21 cellular contexts compared by ENCODE assay signal in the genomic region with DNA sequence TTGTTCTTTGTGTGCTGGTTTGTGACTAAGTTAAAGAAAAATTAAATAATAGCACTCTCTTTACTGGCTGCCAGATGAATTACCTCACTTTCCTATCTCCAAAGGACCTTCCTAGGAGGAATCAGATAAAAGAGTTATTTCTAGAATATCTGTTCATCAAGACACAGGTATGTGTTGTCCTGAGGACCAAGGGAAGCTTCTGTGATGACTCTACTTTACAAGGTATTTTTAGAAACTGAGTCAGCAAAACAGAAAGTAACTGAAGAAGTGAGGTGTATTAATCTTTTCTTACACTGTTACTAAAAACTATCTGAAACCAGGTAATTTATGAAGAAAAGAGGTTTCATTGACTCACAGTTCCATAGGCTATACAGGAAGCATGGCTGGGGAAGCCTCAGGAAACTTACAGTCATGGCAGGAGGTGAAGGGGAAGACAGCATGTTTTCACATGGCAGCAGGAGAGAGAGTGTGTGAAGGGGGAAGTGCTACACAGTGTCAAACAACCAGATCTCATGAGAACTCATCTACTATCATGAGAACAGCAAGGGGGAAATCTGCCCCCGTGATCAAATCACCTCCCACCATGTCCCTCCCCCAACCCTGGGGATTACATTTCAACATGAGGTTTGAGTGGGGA.
DNase-seq lines count a peak whose midpoint lies in the region; ATAC-seq, FAIRE-seq and TF ChIP-seq lines count a peak whose summit lies in the region.
"Had no signal": no experiment of that assay in that cellular context is flagged by ENCODE, and none has a peak within 500 bp of the region (broad histone marks: within the 10 kb centered on the region; RNA-seq: fewer than 3 reads in every experiment).

No MANE protein-coding gene starts in this region.

- H3K4me1 Mint-ChIP-seq in activated naive CD4-positive, alpha-beta T cell treated with anti-CD3 and anti-CD28 coated beads for 36 hours (ENCODE audit: low read depth) = peaks cover 16% of the 10 kb centered on the region
- H3K4me1 Mint-ChIP-seq in activated naive CD4-positive, alpha-beta T cell treated with anti-CD3 and anti-CD28 coated beads, Interleukin-2, amount 10 ng/mL, durations not matched to agents 7 days and 5 days = peaks cover 5% of the 10 kb centered on the region

- H3K9me3 ChIP-seq in MM.1S (replicated peaks; ENCODE audit: insufficient read depth, low read length) (no peaks in the 10 kb centered on the region), K562 (replicated peaks; ENCODE audit: control insufficient read depth, insufficient read depth, low read depth, low read length) (no peaks in the 10 kb centered on the region), suprapubic skin (no peaks in the 10 kb centered on the region)

- no peaks in the 10 kb centered on the region for H3F3A ChIP-seq in MM.1S (ENCODE audit: insufficient read depth, low read length)

- H3K9ac ChIP-seq in MM.1S (ENCODE audit: low read length) (no peak overlapping the region), K562 (ENCODE audit: insufficient read depth in 1 of 2, low read depth in 2 of 2, low read length in 2 of 2) (no peak overlapping the region)
- H3K9ac ChIP-seq: GM23248 had no signal

- H3K36me3 Mint-ChIP-seq in activated naive CD4-positive, alpha-beta T cell treated with anti-CD3 and anti-CD28 coated beads for 36 hours (ENCODE audit: low read depth) = peaks cover 5% of the 10 kb centered on the region
- H3K36me3 Mint-ChIP-seq in activated naive CD4-positive, alpha-beta T cell treated with anti-CD3 and anti-CD28 coated beads, Interleukin-2, amount 10 ng/mL, durations not matched to agents 7 days and 5 days = peaks cover 2% of the 10 kb centered on the region

- H3K4me2 ChIP-seq in MM.1S (ENCODE audit: low read depth, low read length) (no peak overlapping the region), K562 (ENCODE audit: insufficient read depth, low read length) (no peak overlapping the region)

- TF ChIP-seq EP300 in K562 (IDR thresholded peaks at IDR 0.05; ENCODE audit: low read length) (no peak), suprapubic skin (IDR thresholded peaks at IDR 0.05) (no peak)

- H3K27ac ChIP-seq in MM.1S (ENCODE audit: low read length) (no peak overlapping the region), K562 (ENCODE audit: extremely low read depth, low read depth, low read length) (no peak overlapping the region), suprapubic skin (no peak overlapping the region)
- H3K27ac ChIP-seq: C4-2B, GM23248, SK-N-MC had no signal

- H2AFZ ChIP-seq in MM.1S (ENCODE audit: low read length) (no peak overlapping the region), K562 (ENCODE audit: low read depth, low read length) (no peak overlapping the region)
- H2AFZ ChIP-seq: GM23248 had no signal

- CTCF ChIA-PET in activated naive CD4-positive, alpha-beta T cell treated with anti-CD3 and anti-CD28 coated beads for 36 hours (lab: Charles Lee) = no interaction called here
- CTCF ChIA-PET in activated naive CD4-positive, alpha-beta T cell treated with anti-CD3 and anti-CD28 coated beads, Interleukin-2, amount 10 ng/mL, durations not matched to agents 7 days and 5 days (lab: Charles Lee) = no interaction called here
- CTCF ChIA-PET in K562 (lab: Yijun Ruan, JAX; ENCODE audit: low intra/inter-chr PET ratio) = no interaction called here

- H3K9me2 ChIP-seq in MM.1S (replicated peaks; ENCODE audit: insufficient read depth, low read length) = no peaks in the 10 kb centered on the region

- POLR2A ChIA-PET in K562 (lab: Yijun Ruan, JAX) = no interaction called here

- H3K4me3 ChIP-seq in MM.1S (ENCODE audit: low read length) (no peak overlapping the region), K562 (no peak overlapping the region), suprapubic skin (no peak overlapping the region)
- H3K4me3 ChIP-seq: GM23248, SK-N-MC had no signal

- no peaks in the 10 kb centered on the region for H3K27me3 ChIP-seq in MM.1S (replicated peaks; ENCODE audit: insufficient read depth, low read length)
- no peaks in the 10 kb centered on the region for H3K27me3 ChIP-seq in K562 (ENCODE audit: control insufficient read depth in 2 of 2, insufficient read depth in 2 of 2, low read length in 2 of 2)
- no peaks in the 10 kb centered on the region for H3K27me3 ChIP-seq in suprapubic skin

- no TSS peak for BruUV-seq in K562 (replicated peaks; lab: Mats Ljungman, UMichigan)

- ATAC-seq in GM21360 (IDR thresholded peaks at IDR 0.05; ENCODE audit: unreplicated experiment) (peak; percentile 69), K562 (no peak)

- H3K36me3 ChIP-seq in MM.1S (replicated peaks; ENCODE audit: insufficient read depth, low read length) (no peaks in the 10 kb centered on the region), K562 (ENCODE audit: control insufficient read depth, insufficient read depth, low read length) (no peaks in the 10 kb centered on the region), suprapubic skin (no peaks in the 10 kb centered on the region)

- peaks cover 4% of the 10 kb centered on the region for H3K9me3 Mint-ChIP-seq in activated naive CD4-positive, alpha-beta T cell treated with anti-CD3 and anti-CD28 coated beads for 36 hours
- H3K9me3 Mint-ChIP-seq in activated naive CD4-positive, alpha-beta T cell treated with anti-CD3 and anti-CD28 coated beads, Interleukin-2, amount 10 ng/mL, durations not matched to agents 7 days and 5 days = peaks cover 2% of the 10 kb centered on the region

- FAIRE-seq in K562 (lab: Jason Lieb, UNC) = no peak

- TF ChIP-seq POLR2A in K562 (conservative IDR thresholded peaks at IDR 0.05) (no peak), suprapubic skin (IDR thresholded peaks at IDR 0.05) (no peak)

- TF ChIP-seq CTCF in MM.1S (IDR thresholded peaks at IDR 0.05; ENCODE audit: low read length) = no peak
- no peak for TF ChIP-seq CTCF in K562 (IDR thresholded peaks at IDR 0.05 in 2 of 3, conservative IDR thresholded peaks at IDR 0.05 in 1 of 3; ENCODE audit: insufficient read depth in 2 of 3, low read depth in 1 of 3, low read length in 3 of 3)
- no peak for TF ChIP-seq CTCF in suprapubic skin (IDR thresholded peaks at IDR 0.05)

- no peak overlapping the region for H3K27ac Mint-ChIP-seq in activated naive CD4-positive, alpha-beta T cell treated with anti-CD3 and anti-CD28 coated beads for 36 hours
- H3K27ac Mint-ChIP-seq in activated naive CD4-positive, alpha-beta T cell treated with anti-CD3 and anti-CD28 coated beads, Interleukin-2, amount 10 ng/mL, durations not matched to agents 7 days and 5 days = no peak overlapping the region

- no CpG with 5 or more reads among the region's 1 CpG for WGBS in K562 (ENCODE audit: insufficient coverage, low coverage, missing lambda C conversion rate)
- WGBS in suprapubic skin = 87% methylated on average over 1 of the region's 1 CpG

- H4K20me1 ChIP-seq in MM.1S (ENCODE audit: insufficient read depth, low read length) = no peaks in the 10 kb centered on the region
- no peaks in the 10 kb centered on the region for H4K20me1 ChIP-seq in K562 (replicated peaks; ENCODE audit: control insufficient read depth, insufficient read depth, low read length)

- H3K4me3 Mint-ChIP-seq in activated naive CD4-positive, alpha-beta T cell treated with anti-CD3 and anti-CD28 coated beads for 36 hours = no peak overlapping the region
- H3K4me3 Mint-ChIP-seq in activated naive CD4-positive, alpha-beta T cell treated with anti-CD3 and anti-CD28 coated beads, Interleukin-2, amount 10 ng/mL, durations not matched to agents 7 days and 5 days = no peak overlapping the region

- peak; percentile 17 for DNase-seq in activated naive CD4-positive, alpha-beta T cell treated with anti-CD3 and anti-CD28 coated beads for 36 hours
- DNase-seq in activated naive CD4-positive, alpha-beta T cell treated with anti-CD3 and anti-CD28 coated beads, Interleukin-2, amount 10 ng/mL, durations not matched to agents 7 days and 5 days = no peak
- peak; percentile 22 for DNase-seq in MM.1S
- no peak for DNase-seq in K562 (ENCODE audit: extremely low read depth in 1 of 4, low spot score in 3 of 4)
- DNase-seq in GM03348 (ENCODE audit: low spot score) = no peak
- DNase-seq in effector CD8-positive, alpha-beta T cell (lab: John Stamatoyannopoulos, UW) = no peak
- no peak for DNase-seq in suprapubic skin (ENCODE audit: low spot score in 2 of 2)
- DNase-seq: DMS79; GM23248; HCEC 1CT; NCI-H1048; NCI-H1436; NCI-H1930; NCI-H2171; NCI-H446; NCI-H526 treated with DMSO at 0.1 percent for 48 hours; NK-92 treated with Interleukin-12 subunit alpha and Interleukin-12 subunit beta, amount 100 ng/mL, for 24 hours; SHP77 had no signal

- no peaks in the 10 kb centered on the region for H3K27me3 Mint-ChIP-seq in activated naive CD4-positive, alpha-beta T cell treated with anti-CD3 and anti-CD28 coated beads for 36 hours (ENCODE audit: low read depth)
- no peaks in the 10 kb centered on the region for H3K27me3 Mint-ChIP-seq in activated naive CD4-positive, alpha-beta T cell treated with anti-CD3 and anti-CD28 coated beads, Interleukin-2, amount 10 ng/mL, durations not matched to agents 7 days and 5 days

- in situ Hi-C loops in K562 (cut with MboI) = no loop called here

- TF ChIP-seq RAD21 in K562 (CRISPR knock-in tag; conservative IDR thresholded peaks at IDR 0.05 in 1 of 2, IDR thresholded peaks at IDR 0.05 in 1 of 2) = no peak

- H3K4me1 ChIP-seq in MM.1S (ENCODE audit: low read length) (no peaks in the 10 kb centered on the region), K562 (replicated peaks in 1 of 2; ENCODE audit: control insufficient read depth in 2 of 2, insufficient read depth in 2 of 2, low read length in 2 of 2) (no peaks in the 10 kb centered on the region), suprapubic skin (no peaks in the 10 kb centered on the region)

- H3K79me2 ChIP-seq in MM.1S (ENCODE audit: low read length) (no peaks in the 10 kb centered on the region), K562 (ENCODE audit: control insufficient read depth, insufficient read depth, low read length) (no peaks in the 10 kb centered on the region)

- no peaks in the 10 kb centered on the region for H3K9me1 ChIP-seq in K562 (ENCODE audit: control insufficient read depth, insufficient read depth, low read length)

- intact Hi-C loops in activated naive CD4-positive, alpha-beta T cell treated with anti-CD3 and anti-CD28 coated beads for 36 hours (cut with micrococcal nuclease) = loop anchor here (1.0 kb wide), 1 partner anchor 10 kb away; no protein-coding TSS in a partner anchor
- intact Hi-C loops in K562 (cut with micrococcal nuclease) = no loop called here

TF ChIP-seq in K562, 482 proteins besides CTCF, POLR2A, EP300 and RAD21 (continues in another document):
- no peak for TF ChIP-seq MAFK (IDR thresholded peaks at IDR 0.05; ENCODE audit: low read length)
- TF ChIP-seq STAG1 (CRISPR knock-in tag; IDR thresholded peaks at IDR 0.05; ENCODE audit: borderline replicate concordance) = no peak

Comparison
In these comparisons a context has a peak if more than half of its experiments do, and no peak if none do; other contexts are left out.
1. DNase-seq: peak in activated naive CD4-positive, alpha-beta T cell treated with anti-CD3 and anti-CD28 coated beads for 36 hours (single experiment) and MM.1S (single experiment); none in activated naive CD4-positive, alpha-beta T cell treated with anti-CD3 and anti-CD28 coated beads, Interleukin-2, amount 10 ng/mL, durations not matched to agents 7 days and 5 days (single experiment), K562 (0 of 4), GM03348 (single experiment), effector CD8-positive, alpha-beta T cell (single experiment) and suprapubic skin (0 of 2).